ENCODE assay signal across 22 cellular contexts in genomic region chr17:83004791-83005380, GRCh38.
"Had no signal": no experiment of that assay in that cellular context is flagged by ENCODE, and none has a peak within 500 bp of the region (broad histone marks: within the 10 kb centered on the region; RNA-seq: fewer than 3 reads in every experiment).

No MANE protein-coding gene starts in this region.

- DNase-seq: activated CD4-positive, alpha-beta memory T cell treated with anti-CD3 and anti-CD28 coated beads, Interleukin-2, amount 10 ng/mL, durations not matched to agents 7 days and 5 days; activated CD4-positive, alpha-beta T cell treated with anti-CD3 and anti-CD28 coated beads for 1 hour; activated CD4-positive, alpha-beta T cell treated with anti-CD3 and anti-CD28 coated beads, Interleukin-2, amount 10 ng/mL, durations not matched to agents 7 days and 5 days; activated CD8-positive, alpha-beta memory T cell treated with anti-CD3 and anti-CD28 coated beads, Interleukin-2, amount 10 ng/mL, durations not matched to agents 7 days and 5 days; activated effector memory CD4-positive, alpha-beta T cell treated with Interleukin-2 at 50 U/mL for 16 hours; activated naive CD4-positive, alpha-beta T cell treated with Interleukin-2 at 50 U/mL for 16 hours; activated naive CD8-positive, alpha-beta T cell treated with anti-CD3 and anti-CD28 coated beads, Interleukin-2, amount 10 ng/mL, durations not matched to agents 7 days and 5 days; brain microvascular endothelial cell; cortex of kidney; foreskin keratinocyte; left cardiac atrium; left ventricle myocardium superior; small intestine; stimulated activated CD4-positive, alpha-beta T cell treated with anti-CD3 and anti-CD28 coated beads, Interleukin-1b, Interleukin-23, amount 100 ng/mL, for 48 hours; stimulated activated naive B cell treated with anti-CD40 and anti-IgM and Interleukin-4, amounts not matched to agents 10 μg/mL and 1 μg/mL and 100 μg/mL, for 72 hours; stomach; SW 1271; T-helper 9 cell; thyroid gland had no signal

- H3K9me3 ChIP-seq: stomach, thyroid gland, upper lobe of left lung had no signal

- H3K36me3 ChIP-seq: thyroid gland had no signal

- H3K4me1 ChIP-seq: foreskin keratinocyte had no signal

- H3K4me3 ChIP-seq: stomach, thyroid gland, upper lobe of left lung had no signal

- ATAC-seq: activated CD8-positive, alpha-beta memory T cell treated with anti-CD3 and anti-CD28 coated beads, Interleukin-2, amount 10 ng/mL, durations not matched to agents 7 days and 5 days; esophagus mucosa; foreskin keratinocyte; left cardiac atrium; left ventricle myocardium superior; sciatic nerve; stimulated activated naive B cell treated with anti-CD40 and anti-IgM and Interleukin-4, amounts not matched to agents 10 μg/mL and 1 μg/mL and 100 μg/mL, for 72 hours had no signal

- H3K27me3 ChIP-seq: brain microvascular endothelial cell, stomach, thyroid gland, upper lobe of left lung had no signal

- H3K27ac ChIP-seq: brain microvascular endothelial cell, foreskin keratinocyte, stomach, thyroid gland, upper lobe of left lung had no signal
